Comparison of ENCODE assay signal across 2 cellular contexts in the genomic region with DNA sequence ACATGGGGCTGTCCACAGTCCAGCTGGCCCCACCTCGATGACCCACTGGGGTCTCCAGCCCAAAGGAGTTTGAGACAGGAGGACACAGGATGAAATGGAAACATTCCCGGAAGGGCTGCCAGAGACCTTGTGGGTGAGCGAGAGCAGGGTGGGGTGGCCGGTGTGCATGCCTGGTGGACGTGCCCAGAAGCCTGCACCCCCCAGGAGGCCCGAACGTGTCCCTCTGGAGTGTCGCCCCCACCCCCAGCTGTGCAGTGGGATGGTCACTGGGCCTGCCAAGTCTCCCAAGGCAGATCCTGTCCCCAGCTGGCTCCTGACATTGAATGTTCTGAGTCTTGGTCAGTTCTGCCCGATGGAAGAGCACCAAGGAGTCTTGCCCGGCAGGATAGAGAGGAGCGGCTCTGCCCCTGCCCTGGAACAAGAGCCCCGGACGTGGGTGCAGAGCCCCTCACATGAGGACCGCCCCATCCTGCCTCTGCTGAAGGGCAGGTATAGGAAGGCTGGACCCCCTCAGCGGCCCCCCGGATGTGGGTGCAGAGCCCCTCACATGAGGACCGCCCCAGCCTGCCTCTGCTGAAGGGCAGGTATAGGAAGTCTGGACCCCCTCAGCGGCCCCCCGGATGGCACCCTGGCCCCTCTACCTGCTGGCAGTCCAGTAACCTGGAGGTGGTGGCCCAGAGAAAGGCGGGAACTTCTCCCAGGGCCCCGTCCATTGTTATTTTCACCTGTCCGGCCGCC.
TF ChIP-seq lines count a peak whose summit lies in the region.

No MANE protein-coding gene starts in this region.

TF ChIP-seq in SK-N-SH, 30 proteins besides CTCF, POLR2A, EP300 and RAD21 (continued from another document):
- peak; percentile 29; the same call in 1 of the 2 replicates for TF ChIP-seq POLR2AphosphoS5 (IDR thresholded peaks at IDR 0.05; ENCODE audit: low read depth, low read length)

TF ChIP-seq in SK-N-SH treated with all-trans-retinoic acid at 6 μM for 48 hours, 23 proteins besides CTCF, POLR2A, EP300 and RAD21 (continued from another document):
- TF ChIP-seq, protein P1, sequence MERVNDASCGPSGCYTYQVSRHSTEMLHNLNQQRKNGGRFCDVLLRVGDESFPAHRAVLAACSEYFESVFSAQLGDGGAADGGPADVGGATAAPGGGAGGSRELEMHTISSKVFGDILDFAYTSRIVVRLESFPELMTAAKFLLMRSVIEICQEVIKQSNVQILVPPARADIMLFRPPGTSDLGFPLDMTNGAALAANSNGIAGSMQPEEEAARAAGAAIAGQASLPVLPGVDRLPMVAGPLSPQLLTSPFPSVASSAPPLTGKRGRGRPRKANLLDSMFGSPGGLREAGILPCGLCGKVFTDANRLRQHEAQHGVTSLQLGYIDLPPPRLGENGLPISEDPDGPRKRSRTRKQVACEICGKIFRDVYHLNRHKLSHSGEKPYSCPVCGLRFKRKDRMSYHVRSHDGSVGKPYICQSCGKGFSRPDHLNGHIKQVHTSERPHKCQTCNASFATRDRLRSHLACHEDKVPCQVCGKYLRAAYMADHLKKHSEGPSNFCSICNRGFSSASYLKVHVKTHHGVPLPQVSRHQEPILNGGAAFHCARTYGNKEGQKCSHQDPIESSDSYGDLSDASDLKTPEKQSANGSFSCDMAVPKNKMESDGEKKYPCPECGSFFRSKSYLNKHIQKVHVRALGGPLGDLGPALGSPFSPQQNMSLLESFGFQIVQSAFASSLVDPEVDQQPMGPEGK (CRISPR knock-in tag; IDR thresholded peaks at IDR 0.05; ENCODE audit: borderline replicate concordance) = no peak
- TF ChIP-seq, protein P2, sequence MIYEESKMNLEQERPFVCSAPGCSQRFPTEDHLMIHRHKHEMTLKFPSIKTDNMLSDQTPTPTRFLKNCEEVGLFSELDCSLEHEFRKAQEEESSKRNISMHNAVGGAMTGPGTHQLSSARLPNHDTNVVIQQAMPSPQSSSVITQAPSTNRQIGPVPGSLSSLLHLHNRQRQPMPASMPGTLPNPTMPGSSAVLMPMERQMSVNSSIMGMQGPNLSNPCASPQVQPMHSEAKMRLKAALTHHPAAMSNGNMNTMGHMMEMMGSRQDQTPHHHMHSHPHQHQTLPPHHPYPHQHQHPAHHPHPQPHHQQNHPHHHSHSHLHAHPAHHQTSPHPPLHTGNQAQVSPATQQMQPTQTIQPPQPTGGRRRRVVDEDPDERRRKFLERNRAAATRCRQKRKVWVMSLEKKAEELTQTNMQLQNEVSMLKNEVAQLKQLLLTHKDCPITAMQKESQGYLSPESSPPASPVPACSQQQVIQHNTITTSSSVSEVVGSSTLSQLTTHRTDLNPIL (CRISPR knock-in tag; IDR thresholded peaks at IDR 0.05; ENCODE audit: low read depth) = no peak
- TF ChIP-seq ZFP30 (CRISPR knock-in tag; IDR thresholded peaks at IDR 0.05) (no peak), ZFP3 (CRISPR knock-in tag; IDR thresholded peaks at IDR 0.05) (no peak), OSR1 (CRISPR knock-in tag; IDR thresholded peaks at IDR 0.05) (no peak), ZC3H10 (CRISPR knock-in tag; IDR thresholded peaks at IDR 0.05) (no peak), ZNF565 (CRISPR knock-in tag; conservative IDR thresholded peaks at IDR 0.05; ENCODE audit: low read depth) (no peak), SNAI2 (CRISPR knock-in tag; IDR thresholded peaks at IDR 0.05) (no peak), BACH2 (CRISPR knock-in tag; IDR thresholded peaks at IDR 0.05; ENCODE audit: borderline replicate concordance) (no peak), ZNF8 (CRISPR knock-in tag; IDR thresholded peaks at IDR 0.05) (no peak)
- TF ChIP-seq, protein P3, sequence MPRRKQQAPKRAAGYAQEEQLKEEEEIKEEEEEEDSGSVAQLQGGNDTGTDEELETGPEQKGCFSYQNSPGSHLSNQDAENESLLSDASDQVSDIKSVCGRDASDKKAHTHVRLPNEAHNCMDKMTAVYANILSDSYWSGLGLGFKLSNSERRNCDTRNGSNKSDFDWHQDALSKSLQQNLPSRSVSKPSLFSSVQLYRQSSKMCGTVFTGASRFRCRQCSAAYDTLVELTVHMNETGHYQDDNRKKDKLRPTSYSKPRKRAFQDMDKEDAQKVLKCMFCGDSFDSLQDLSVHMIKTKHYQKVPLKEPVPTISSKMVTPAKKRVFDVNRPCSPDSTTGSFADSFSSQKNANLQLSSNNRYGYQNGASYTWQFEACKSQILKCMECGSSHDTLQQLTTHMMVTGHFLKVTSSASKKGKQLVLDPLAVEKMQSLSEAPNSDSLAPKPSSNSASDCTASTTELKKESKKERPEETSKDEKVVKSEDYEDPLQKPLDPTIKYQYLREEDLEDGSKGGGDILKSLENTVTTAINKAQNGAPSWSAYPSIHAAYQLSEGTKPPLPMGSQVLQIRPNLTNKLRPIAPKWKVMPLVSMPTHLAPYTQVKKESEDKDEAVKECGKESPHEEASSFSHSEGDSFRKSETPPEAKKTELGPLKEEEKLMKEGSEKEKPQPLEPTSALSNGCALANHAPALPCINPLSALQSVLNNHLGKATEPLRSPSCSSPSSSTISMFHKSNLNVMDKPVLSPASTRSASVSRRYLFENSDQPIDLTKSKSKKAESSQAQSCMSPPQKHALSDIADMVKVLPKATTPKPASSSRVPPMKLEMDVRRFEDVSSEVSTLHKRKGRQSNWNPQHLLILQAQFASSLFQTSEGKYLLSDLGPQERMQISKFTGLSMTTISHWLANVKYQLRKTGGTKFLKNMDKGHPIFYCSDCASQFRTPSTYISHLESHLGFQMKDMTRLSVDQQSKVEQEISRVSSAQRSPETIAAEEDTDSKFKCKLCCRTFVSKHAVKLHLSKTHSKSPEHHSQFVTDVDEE (CRISPR knock-in tag; IDR thresholded peaks at IDR 0.05) = no peak
- TF ChIP-seq, protein P4, sequence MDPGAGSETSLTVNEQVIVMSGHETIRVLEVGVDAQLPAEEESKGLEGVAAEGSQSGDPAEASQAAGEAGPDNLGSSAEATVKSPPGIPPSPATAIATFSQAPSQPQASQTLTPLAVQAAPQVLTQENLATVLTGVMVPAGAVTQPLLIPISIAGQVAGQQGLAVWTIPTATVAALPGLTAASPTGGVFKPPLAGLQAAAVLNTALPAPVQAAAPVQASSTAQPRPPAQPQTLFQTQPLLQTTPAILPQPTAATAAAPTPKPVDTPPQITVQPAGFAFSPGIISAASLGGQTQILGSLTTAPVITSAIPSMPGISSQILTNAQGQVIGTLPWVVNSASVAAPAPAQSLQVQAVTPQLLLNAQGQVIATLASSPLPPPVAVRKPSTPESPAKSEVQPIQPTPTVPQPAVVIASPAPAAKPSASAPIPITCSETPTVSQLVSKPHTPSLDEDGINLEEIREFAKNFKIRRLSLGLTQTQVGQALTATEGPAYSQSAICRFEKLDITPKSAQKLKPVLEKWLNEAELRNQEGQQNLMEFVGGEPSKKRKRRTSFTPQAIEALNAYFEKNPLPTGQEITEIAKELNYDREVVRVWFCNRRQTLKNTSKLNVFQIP (CRISPR knock-in tag; IDR thresholded peaks at IDR 0.05; ENCODE audit: borderline replicate concordance, low read depth) = no peak
